Comparison of ENCODE assay signal across 17 cellular contexts in genomic region chr1:215489771-215490566, GRCh38.
"Had no signal": no experiment of that assay in that cellular context is flagged by ENCODE, and none has a peak within 500 bp of the region (broad histone marks: within the 10 kb centered on the region; RNA-seq: fewer than 3 reads in every experiment).

No MANE protein-coding gene starts in this region.

- ATAC-seq: activated naive CD8-positive, alpha-beta T cell treated with anti-CD3 and anti-CD28 coated beads, Interleukin-2, amount 50 U/mL, for 24 hours; heart right ventricle; left ventricle myocardium superior; stimulated activated naive CD8-positive, alpha-beta T cell treated with anti-CD3 and anti-CD28 coated beads, Interleukin-15, Interleukin-2, amounts not matched to agents 100 U/mL and 50 U/mL, for 24 hours; WTC11 had no signal

- DNase-seq: activated CD4-positive, alpha-beta memory T cell treated with anti-CD3 and anti-CD28 coated beads, Interleukin-2, amount 10 ng/mL, durations not matched to agents 7 days and 5 days; activated CD4-positive, alpha-beta T cell treated with anti-CD3 and anti-CD28 coated beads for 4 hours; activated naive CD4-positive, alpha-beta T cell treated with anti-CD3 and anti-CD28 coated beads for 36 hours; activated naive CD8-positive, alpha-beta T cell treated with anti-CD3 and anti-CD28 coated beads, Interleukin-2, amount 50 U/mL, for 24 hours; activated T-cell treated with anti-CD3 and anti-CD28 coated beads, Interleukin-2, amount 50 U/mL, for 24 hours; aorta; cortex of kidney; effector CD4-positive, alpha-beta T cell; heart right ventricle; immature natural killer cell; left ventricle myocardium superior; occipital lobe; stimulated activated CD4-positive, alpha-beta T cell treated with anti-CD3 and anti-CD28 coated beads, Interleukin-2, amount 100 ng/mL, for 24 hours; stimulated activated naive CD8-positive, alpha-beta T cell treated with anti-CD3 and anti-CD28 coated beads, Interleukin-15, Interleukin-2, amounts not matched to agents 100 U/mL and 50 U/mL, for 24 hours; substantia nigra; tibial artery had no signal

- H3K4me3 ChIP-seq: heart right ventricle, tibial artery had no signal

- H3K27ac ChIP-seq: heart right ventricle, tibial artery had no signal

- H3K4me1 ChIP-seq: heart right ventricle, tibial artery had no signal

- H3K9me3 ChIP-seq: tibial artery had no signal
